In the genomic region with DNA sequence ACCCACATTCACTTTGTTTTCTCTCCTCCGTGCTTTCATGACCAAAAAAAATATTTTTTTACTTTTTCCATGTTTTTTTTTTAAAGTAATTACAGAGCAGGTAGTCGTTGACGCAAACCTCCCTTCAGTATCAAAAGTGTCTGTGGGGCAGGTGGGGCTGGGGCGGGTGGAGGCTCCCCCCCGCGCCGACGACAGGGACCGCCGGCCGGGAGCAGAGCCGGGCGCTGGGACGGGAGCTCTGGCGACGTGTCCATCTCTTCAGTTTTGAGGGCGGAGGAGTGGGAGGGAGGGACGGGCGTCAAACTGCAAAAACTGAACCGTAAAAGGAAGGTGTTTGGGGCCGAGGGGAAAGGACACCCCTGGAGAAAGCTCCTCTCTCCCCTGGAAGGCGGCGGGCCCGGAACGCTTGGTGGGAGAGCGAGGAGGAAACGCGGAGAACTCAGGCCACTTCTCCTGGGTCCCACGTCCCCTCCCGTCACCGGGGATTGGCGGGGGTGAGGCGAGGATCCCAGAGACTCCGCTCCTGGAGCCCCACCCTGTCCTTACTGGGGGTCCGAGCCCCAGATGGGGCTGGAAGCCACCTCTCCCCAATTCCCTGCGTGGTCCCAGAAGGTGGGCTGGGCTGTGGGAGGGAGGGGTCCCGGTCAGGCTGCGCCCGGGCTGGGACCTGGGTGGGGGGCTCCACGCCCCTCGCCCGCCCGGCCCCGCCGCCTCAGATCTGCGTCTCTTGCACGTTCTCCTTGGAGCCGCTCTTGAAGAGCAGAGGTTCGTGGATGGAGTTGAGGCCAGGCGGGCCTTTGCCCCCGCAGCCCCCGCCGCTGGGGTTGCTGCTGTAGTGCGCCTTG, we compare ENCODE assay signal across 20 cellular contexts. TPM values are rescaled to one million over a fixed set of nuclear protein-coding genes. Genes with fewer than 3 reads are reported as not detected.
DNase-seq lines count a peak whose midpoint lies in the region; TF ChIP-seq lines count a peak whose summit lies in the region.
"Had no signal": no experiment of that assay in that cellular context is flagged by ENCODE, and none has a peak within 500 bp of the region (broad histone marks: within the 10 kb centered on the region; RNA-seq: fewer than 3 reads in every experiment).

No MANE protein-coding gene starts in this region.

- H3K27me3 ChIP-seq in H7 (ENCODE audit: control insufficient read depth, insufficient read depth, low read length) = no peaks in the 10 kb centered on the region; the same call in 1 of the 2 replicates
- peaks cover 4% of the 10 kb centered on the region for H3K27me3 ChIP-seq in iPS-15b (ENCODE audit: control insufficient read depth, insufficient read depth, low read length)
- no peaks in the 10 kb centered on the region for H3K27me3 ChIP-seq in osteoblast (ENCODE audit: insufficient read depth, low read length)
- H3K27me3 ChIP-seq: BLaER1 had no signal

- H3K4me1 ChIP-seq in iPS-15b (ENCODE audit: control insufficient read depth, insufficient read depth, low read length) (no peaks in the 10 kb centered on the region), osteoblast (ENCODE audit: insufficient read depth, low read length) (no peaks in the 10 kb centered on the region)

- no peak overlapping the region for H3K9ac ChIP-seq in iPS-15b (ENCODE audit: low read depth, low read length)
- H3K9ac ChIP-seq: BLaER1 had no signal

- DNase-seq in GM10266 (ENCODE audit: extremely low spot score) (peak; percentile 56), H7 (peak; percentile 71), osteoblast (ENCODE audit: insufficient read length, low spot score, missing footprints) (peak; percentile 76), SHP77 (lab: John Stamatoyannopoulos, UW) (no peak), mesothelial cell of epicardium (ENCODE audit: low spot score in 2 of 2, unreplicated experiment in 2 of 2) (no peak), DMS114 treated with DMSO at 0.1 percent for 48 hours (lab: John Stamatoyannopoulos, UW; ENCODE audit: unreplicated experiment) (no peak)
- DNase-seq: ACHN; CD4-positive, alpha-beta T cell; COR-L47; DMS153; HCEC 1CT; KG1; NCI-H1092 treated with DMSO at 0.1 percent for 48 hours; NCI-H1436 treated with DMSO at 0.1 percent for 48 hours; NCI-H1930; NCI-H2227 treated with DMSO at 0.1 percent for 48 hours; NCI-H510A had no signal

- H4K20me1 ChIP-seq in osteoblast (ENCODE audit: insufficient read depth, low read length) = no peaks in the 10 kb centered on the region
- H4K20me1 ChIP-seq: BLaER1 had no signal

- no peaks in the 10 kb centered on the region for H3K27me3 Mint-ChIP-seq in mesothelial cell of epicardium (ENCODE audit: low read depth)

- H3K4me1 Mint-ChIP-seq in mesothelial cell of epicardium = no peaks in the 10 kb centered on the region

- no peaks in the 10 kb centered on the region for H3K9me3 Mint-ChIP-seq in mesothelial cell of epicardium
- H3K9me3 Mint-ChIP-seq: CD4-positive, alpha-beta T cell had no signal

- H3K4me3 Mint-ChIP-seq in mesothelial cell of epicardium = no peak overlapping the region
- H3K4me3 Mint-ChIP-seq: CD4-positive, alpha-beta T cell had no signal

- H3K4me3 ChIP-seq in H7 (ENCODE audit: insufficient read depth, low read depth, low read length) (peak overlapping the region; percentile 5; the same call in 1 of the 2 replicates), iPS-15b (ENCODE audit: low read depth, low read length) (peak overlapping the region; percentile 18), osteoblast (ENCODE audit: insufficient read depth, low read length) (no peak overlapping the region)
- H3K4me3 ChIP-seq: BLaER1 had no signal

- no peak for TF ChIP-seq CTCF in GM10266 (IDR thresholded peaks at IDR 0.05; ENCODE audit: control insufficient read depth, insufficient read depth, low read depth, missing control alignments)
- TF ChIP-seq CTCF in osteoblast (IDR thresholded peaks at IDR 0.05; ENCODE audit: extremely low read depth, low read depth, low read length) = no peak
- TF ChIP-seq CTCF in mesothelial cell of epicardium (IDR thresholded peaks at IDR 0.05; ENCODE audit: unreplicated experiment) = no peak

- H3K36me3 ChIP-seq in H7 (replicated peaks; ENCODE audit: control insufficient read depth, insufficient read depth, low read length) (no peaks in the 10 kb centered on the region), iPS-15b (ENCODE audit: control insufficient read depth, insufficient read depth, low read length) (peaks cover 10% of the 10 kb centered on the region), osteoblast (ENCODE audit: insufficient read depth, low read length) (no peaks in the 10 kb centered on the region)

- H3K36me3 Mint-ChIP-seq in mesothelial cell of epicardium = no peaks in the 10 kb centered on the region

- no peak overlapping the region for H2AFZ ChIP-seq in osteoblast (ENCODE audit: low read length)

- H3K9me3 ChIP-seq in iPS-15b (ENCODE audit: control insufficient read depth, insufficient read depth, low read length) (no peaks in the 10 kb centered on the region), osteoblast (ENCODE audit: low read depth, low read length) (no peaks in the 10 kb centered on the region)

- no peak overlapping the region for H3K4me2 ChIP-seq in osteoblast (ENCODE audit: insufficient read depth, low read length)
- H3K4me2 ChIP-seq: BLaER1 had no signal

- H3K79me2 ChIP-seq in osteoblast (ENCODE audit: insufficient read depth, low read length) = no peaks in the 10 kb centered on the region

- H3K27ac ChIP-seq in osteoblast (ENCODE audit: low read depth, low read length) = no peak overlapping the region
- H3K27ac ChIP-seq: BLaER1 had no signal

- H3K27ac Mint-ChIP-seq in mesothelial cell of epicardium = no peak overlapping the region
- H3K27ac Mint-ChIP-seq: CD4-positive, alpha-beta T cell had no signal

RNA-seq across cellular contexts. Expression of a gene that starts 3.4 kb away (rescaled TPM):
- total RNA-seq in H7 (2014; rRNA removed; shearing (Covaris generic)) = not detected in 2 replicates
- not detected in 2 replicates for total RNA-seq in osteoblast
- 0.70 TPM in 1 of 3 replicates, not detected in the others for total RNA-seq in mesothelial cell of epicardium
- total RNA-seq: CD4-positive, alpha-beta T cell; G401 had no signal

RNA-seq across cellular contexts. Expression of a gene that starts 6.1 kb away (rescaled TPM):
- 4.7 and 4.9 TPM in 2 replicates for total RNA-seq in H7 (2014; rRNA removed; shearing (Covaris generic))
- total RNA-seq in osteoblast (19.4 and 22.8 TPM in 2 replicates), mesothelial cell of epicardium (16.4 to 18.7 TPM (median 17.5 TPM) in 3 replicates)

RNA-seq across cellular contexts. Expression of a gene that starts 40.4 kb away (rescaled TPM):
- 4.5 and 8.1 TPM in 2 replicates for total RNA-seq in H7 (2014; rRNA removed; shearing (Covaris generic))
- total RNA-seq in osteoblast = 0.29 and 0.36 TPM in 2 replicates
- total RNA-seq in mesothelial cell of epicardium = 10.1 to 12.7 TPM (median 11.5 TPM) in 3 replicates

RNA-seq across cellular contexts. Expression of a gene that starts 40.8 kb away (rescaled TPM):
- total RNA-seq in H7 (2014; rRNA removed; shearing (Covaris generic)) = 146 and 166 TPM in 2 replicates
- total RNA-seq in osteoblast (47.1 and 56.5 TPM in 2 replicates), mesothelial cell of epicardium (175 to 181 TPM (median 176 TPM) in 3 replicates)

RNA-seq across cellular contexts. Expression of a gene that starts 51.2 kb away (rescaled TPM):
- total RNA-seq in H7 (2014; rRNA removed; shearing (Covaris generic)) = 2.4 and 3.5 TPM in 2 replicates
- total RNA-seq in osteoblast (not detected in 2 replicates), mesothelial cell of epicardium (15.2 to 16.9 TPM (median 16.3 TPM) in 3 replicates)
- total RNA-seq: CD4-positive, alpha-beta T cell had no signal

Comparison
In these comparisons a context has a peak if more than half of its experiments do, and no peak if none do; other contexts are left out.
1. DNase-seq: peak in GM10266 (single experiment), H7 (single experiment) and osteoblast (single experiment); none in SHP77 (0 of 2), mesothelial cell of epicardium (0 of 2) and DMS114 treated with DMSO at 0.1 percent for 48 hours (single experiment).